Comparison of ENCODE assay signal across 2 cellular contexts in the genomic region with DNA sequence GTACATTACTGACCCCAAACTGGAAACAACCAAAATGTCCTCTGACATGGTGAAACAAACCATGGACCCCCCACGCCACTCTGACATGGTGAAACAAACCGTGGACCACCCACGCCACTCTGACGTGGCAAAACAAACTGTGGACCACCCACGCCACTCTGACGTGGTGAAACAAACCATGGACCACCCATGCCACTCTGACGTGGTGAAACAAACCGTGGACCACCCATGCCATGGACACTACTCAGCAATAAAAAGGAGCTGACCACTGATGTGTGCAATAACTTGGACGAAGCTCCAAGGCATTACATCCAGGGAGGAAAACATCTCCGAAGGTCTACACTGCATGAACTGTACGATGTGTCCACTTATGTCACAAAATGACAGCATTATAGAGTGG.
A peak's percentile ranks its signal among the peaks of the same experiment; 100 is the strongest.
TF ChIP-seq lines count a peak whose summit lies in the region.

No MANE protein-coding gene starts in this region.

TF ChIP-seq in IMR-90, 13 proteins besides CTCF, POLR2A, EP300 and RAD21:
- TF ChIP-seq FOS (IDR thresholded peaks at IDR 0.05; ENCODE audit: low read depth, low read length), result no peak
- TF ChIP-seq MAFK (IDR thresholded peaks at IDR 0.05; ENCODE audit: low read depth, low read length), result no peak
- no peak for TF ChIP-seq BHLHE40 (IDR thresholded peaks at IDR 0.05; ENCODE audit: low read depth, low read length)
- no peak for TF ChIP-seq CHD1 (IDR thresholded peaks at IDR 0.05; ENCODE audit: low read depth, low read length)
- TF ChIP-seq NFE2L2 (IDR thresholded peaks at IDR 0.05; ENCODE audit: low read depth, low read length), result no peak
- no peak for TF ChIP-seq CEBPB (IDR thresholded peaks at IDR 0.05; ENCODE audit: low read depth, low read length)
- TF ChIP-seq ELK1 (IDR thresholded peaks at IDR 0.05; ENCODE audit: borderline replicate concordance, low read depth, low read length), result no peak
- TF ChIP-seq MXI1 (IDR thresholded peaks at IDR 0.05; ENCODE audit: borderline replicate concordance, low read depth, low read length), result no peak
- no peak for TF ChIP-seq RFX5 (IDR thresholded peaks at IDR 0.05; ENCODE audit: low read depth, low read length)

TF ChIP-seq in H1, 55 proteins besides CTCF, POLR2A, EP300 and RAD21:
- TF ChIP-seq USF2 (IDR thresholded peaks at IDR 0.05; ENCODE audit: low read length) (no peak), EGR1 (IDR thresholded peaks at IDR 0.05; ENCODE audit: borderline replicate concordance, low read depth, low read length) (peak; percentile 29; the same call in 1 of the 2 replicates)
